7 cellular contexts compared by ENCODE assay signal in the genomic region with DNA sequence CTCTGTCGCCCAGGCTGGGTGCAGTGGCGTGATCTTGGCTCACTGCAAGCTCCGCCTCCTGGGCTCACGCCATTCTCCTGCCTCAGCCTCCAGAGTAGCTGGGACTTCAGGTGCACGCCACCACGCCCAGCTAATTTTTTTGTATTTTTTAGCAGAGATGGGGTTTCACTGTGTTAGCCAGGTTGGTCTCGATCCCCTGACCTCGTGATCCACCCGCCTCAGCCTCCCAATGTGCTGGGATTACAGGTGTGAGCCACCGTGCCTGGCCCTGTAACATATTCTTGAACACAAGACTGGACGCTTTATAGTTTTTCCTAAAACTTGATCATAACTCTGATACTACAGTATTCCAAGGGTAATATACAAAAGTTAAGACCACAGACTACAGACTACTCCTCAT. TPM values are rescaled to one million over a fixed set of nuclear protein-coding genes. Genes with fewer than 3 reads are reported as not detected.
"Had no signal": no experiment of that assay in that cellular context is flagged by ENCODE, and none has a peak within 500 bp of the region (broad histone marks: within the 10 kb centered on the region; RNA-seq: fewer than 3 reads in every experiment).

No MANE protein-coding gene starts in this region.

RNA-seq across cellular contexts. Expression of a gene that starts 45.5 kb away (rescaled TPM):
- total RNA-seq: GM23248, GM23338, H1, H4, H7, H9, HFFc6 had no signal
- polyA plus RNA-seq: GM23248, GM23338, H1 had no signal

RNA-seq across cellular contexts. Expression of a gene that starts 58.9 kb away (rescaled TPM):
- total RNA-seq: GM23248, H1, H4, H7 had no signal
- polyA plus RNA-seq: GM23248 had no signal
